Comparison of ENCODE assay signal across 24 cellular contexts in the genomic region with DNA sequence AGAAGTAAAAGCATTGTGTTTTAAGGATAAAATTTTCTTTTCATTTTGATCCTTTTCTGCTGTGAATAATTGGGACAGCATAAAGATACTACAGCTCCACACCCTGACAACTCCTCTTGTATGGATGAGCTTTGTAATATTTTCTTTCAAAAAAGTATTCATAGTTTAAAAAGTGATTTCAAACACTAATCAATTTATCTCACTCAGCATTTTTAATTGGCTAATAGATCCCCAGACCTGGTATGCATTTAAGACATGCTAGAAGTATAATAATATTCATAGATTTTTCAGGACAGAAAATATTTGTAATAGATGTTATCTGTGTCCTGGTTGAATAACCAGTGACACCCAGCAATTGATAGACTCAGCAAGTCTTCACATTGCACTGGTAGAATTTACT.
DNase-seq lines count a peak whose midpoint lies in the region; ATAC-seq, FAIRE-seq and TF ChIP-seq lines count a peak whose summit lies in the region.
"Had no signal": no experiment of that assay in that cellular context is flagged by ENCODE, and none has a peak within 500 bp of the region (broad histone marks: within the 10 kb centered on the region; RNA-seq: fewer than 3 reads in every experiment).

No MANE protein-coding gene starts in this region.

- no peak overlapping the region for H3K4me3 Mint-ChIP-seq in neural progenitor cell
- H3K4me3 Mint-ChIP-seq: B cell; CD4-positive, alpha-beta T cell; CD8-positive, alpha-beta T cell had no signal

- no peaks in the 10 kb centered on the region for H3K4me1 ChIP-seq in A549
- H3K4me1 ChIP-seq in neural progenitor cell, result no peaks in the 10 kb centered on the region
- H3K4me1 ChIP-seq: BLaER1 treated with 17β-estradiol and CSF1 and Interleukin-3, amounts not matched to agents 10 nM and 100 nM; Caco-2 had no signal

- H3K4me2 ChIP-seq in A549 (no peak overlapping the region), neural progenitor cell (no peak overlapping the region)
- H3K4me2 ChIP-seq: BLaER1 treated with 17β-estradiol and CSF1 and Interleukin-3, amounts not matched to agents 10 nM and 100 nM had no signal

- peaks cover 11% of the 10 kb centered on the region for H3K4me1 Mint-ChIP-seq in neural progenitor cell
- H3K4me1 Mint-ChIP-seq: B cell had no signal

- H3K27ac Mint-ChIP-seq in neural progenitor cell, result no peak overlapping the region
- H3K27ac Mint-ChIP-seq: B cell; CD4-positive, alpha-beta T cell; CD8-positive, alpha-beta T cell had no signal

- peak overlapping the region; percentile 12 for H2AFZ ChIP-seq in neural progenitor cell (replicated peaks)

- FAIRE-seq in A549 (lab: Jason Lieb, UNC) (no peak), D721Med (lab: Jason Lieb, UNC) (peak; percentile 61)
- FAIRE-seq: A204.1, GM12891, GM19239 had no signal

- POLR2A ChIA-PET in A549 (lab: Yijun Ruan, JAX), result no interaction called here
- POLR2A ChIA-PET in GM10248 (lab: Yijun Ruan, JAX), result no interaction called here

- ATAC-seq in A549, result no peak
- ATAC-seq in HG03108 (IDR thresholded peaks at IDR 0.05; ENCODE audit: unreplicated experiment), result no peak
- ATAC-seq: CD8-positive, alpha-beta T cell had no signal

- H3K9ac ChIP-seq in neural progenitor cell, result no peak overlapping the region
- H3K9ac ChIP-seq: BLaER1 treated with 17β-estradiol and CSF1 and Interleukin-3, amounts not matched to agents 10 nM and 100 nM had no signal

- CTCF ChIA-PET in A549 (lab: Yijun Ruan, JAX) (no interaction called here), GM10248 (lab: Yijun Ruan, JAX) (interaction anchor here (1.4 to 1.8 kb wide), 2 partner anchors 9 to 666 kb away, joined by 3 to 10 read pairs; no protein-coding TSS in a partner anchor)

- no peak overlapping the region for H3K27ac ChIP-seq in A549
- no peak overlapping the region for H3K27ac ChIP-seq in neural progenitor cell
- H3K27ac ChIP-seq: BLaER1 treated with 17β-estradiol and CSF1 and Interleukin-3, amounts not matched to agents 10 nM and 100 nM; C4-2B had no signal

- H3K36me3 ChIP-seq in neural progenitor cell, result no peaks in the 10 kb centered on the region
- H3K36me3 ChIP-seq: BLaER1 treated with 17β-estradiol and CSF1 and Interleukin-3, amounts not matched to agents 10 nM and 100 nM had no signal

- H3K4me3 ChIP-seq in A549 (no peak overlapping the region), neural progenitor cell (no peak overlapping the region)
- H3K4me3 ChIP-seq: BLaER1 treated with 17β-estradiol and CSF1 and Interleukin-3, amounts not matched to agents 10 nM and 100 nM had no signal

- H3K36me3 Mint-ChIP-seq in neural progenitor cell, result no peaks in the 10 kb centered on the region
- H3K36me3 Mint-ChIP-seq: CD8-positive, alpha-beta T cell had no signal

- H3K27me3 ChIP-seq in neural progenitor cell, result no peaks in the 10 kb centered on the region
- H3K27me3 ChIP-seq: BLaER1 treated with 17β-estradiol and CSF1 and Interleukin-3, amounts not matched to agents 10 nM and 100 nM had no signal

- no peak for TF ChIP-seq EP300 in A549 (IDR thresholded peaks at IDR 0.05)

- TF ChIP-seq RAD21 in A549 (conservative IDR thresholded peaks at IDR 0.05 in 1 of 2, IDR thresholded peaks at IDR 0.05 in 1 of 2), result no peak

- TF ChIP-seq CTCF in A549 (IDR thresholded peaks at IDR 0.05), result no peak
- no peak for TF ChIP-seq CTCF in D721Med (IDR thresholded peaks at IDR 0.05; ENCODE audit: insufficient read depth, missing control alignments)
- TF ChIP-seq CTCF in neural progenitor cell (IDR thresholded peaks at IDR 0.05), result no peak
- TF ChIP-seq CTCF in GM10248 (IDR thresholded peaks at IDR 0.05; ENCODE audit: control extremely low read depth, extremely low read depth, low read depth, missing control alignments), result no peak

- H3F3A ChIP-seq in neural progenitor cell (ENCODE audit: low read depth), result no peaks in the 10 kb centered on the region

- H4K20me1 ChIP-seq in neural progenitor cell (ENCODE audit: low read depth), result no peaks in the 10 kb centered on the region
- H4K20me1 ChIP-seq: BLaER1 treated with 17β-estradiol and CSF1 and Interleukin-3, amounts not matched to agents 10 nM and 100 nM had no signal

- no peaks in the 10 kb centered on the region for H3K9me3 ChIP-seq in A549
- H3K9me3 ChIP-seq in neural progenitor cell (ENCODE audit: low read depth), result no peaks in the 10 kb centered on the region
- H3K9me3 ChIP-seq: Caco-2 had no signal

- H3K79me2 ChIP-seq in neural progenitor cell (ENCODE audit: low read depth), result no peaks in the 10 kb centered on the region

- H3K27me3 Mint-ChIP-seq in neural progenitor cell (ENCODE audit: insufficient read depth, low read depth), result peaks cover 2% of the 10 kb centered on the region
- H3K27me3 Mint-ChIP-seq: B cell; CD4-positive, alpha-beta T cell had no signal

- TF ChIP-seq POLR2A in A549 (IDR thresholded peaks at IDR 0.05; ENCODE audit: low read length), result no peak

- peaks cover 2% of the 10 kb centered on the region for H3K9me3 Mint-ChIP-seq in neural progenitor cell

- DNase-seq in A549 (ENCODE audit: low read depth in 1 of 2, low spot score in 1 of 2), result no peak
- no peak for DNase-seq in D721Med (ENCODE audit: insufficient read length, low spot score)
- DNase-seq in neural progenitor cell (ENCODE audit: low spot score), result no peak
- DNase-seq in GM10248 (ENCODE audit: extremely low spot score), result no peak
- DNase-seq: 8988T; AML-193; Caco-2; Calu3; CD4-positive, alpha-beta T cell; CD8-positive, alpha-beta T cell; DMS 273 treated with DMSO at 0.1 percent for 48 hours; DMS153; DMS53; DMS79; DND-41; EL; GDM1 had no signal

TF ChIP-seq in A549, 52 proteins besides CTCF, POLR2A, EP300 and RAD21:
- TF ChIP-seq FOSB (CRISPR knock-in tag; IDR thresholded peaks at IDR 0.05), result no peak
- TF ChIP-seq MAFK (IDR thresholded peaks at IDR 0.05; ENCODE audit: partially characterized antibody), result peak; percentile 2
